In genomic region chr16:2713985-2714774, GRCh38 we compare ENCODE assay signal across 16 cellular contexts. TPM values are rescaled to one million over a fixed set of nuclear protein-coding genes. Genes with fewer than 3 reads are reported as not detected.
DNase-seq lines count a peak whose midpoint lies in the region.
"Had no signal": no experiment of that assay in that cellular context is flagged by ENCODE, and none has a peak within 500 bp of the region (broad histone marks: within the 10 kb centered on the region; RNA-seq: fewer than 3 reads in every experiment).

No MANE protein-coding gene starts in this region.

- no peak overlapping the region for H2BK5ac ChIP-seq in neuronal stem cell (ENCODE audit: low read length)

- no peak overlapping the region for H3K27ac ChIP-seq in neuronal stem cell (replicated peaks; ENCODE audit: low read length)
- H3K27ac ChIP-seq: SK-N-MC had no signal

- peak; percentile 57 for DNase-seq in NCI-H2107 treated with DMSO at 0.1 percent for 48 hours (lab: John Stamatoyannopoulos, UW; ENCODE audit: unreplicated experiment)
- no peak for DNase-seq in NCI-H2107 (lab: John Stamatoyannopoulos, UW)
- DNase-seq in DMS53 treated with DMSO at 0.1 percent for 48 hours (lab: John Stamatoyannopoulos, UW; ENCODE audit: unreplicated experiment), result peak; percentile 70
- peak; percentile 41 for DNase-seq in RPMI8226
- DNase-seq in neuronal stem cell (ENCODE audit: low spot score), result no peak
- DNase-seq in superior temporal gyrus (ENCODE audit: extremely low spot score), result no peak
- no peak for DNase-seq in T1000 (lab: John Stamatoyannopoulos, UW)
- no peak for DNase-seq in cerebellum (ENCODE audit: low spot score)
- DNase-seq: MG63; NCI-H1105; NCI-H2029 treated with DMSO at 0.1 percent for 48 hours; NCI-H446 treated with DMSO at 0.1 percent for 48 hours; NK-92 treated with Interleukin-12 subunit alpha and Interleukin-12 subunit beta, amount 100 ng/mL, for 24 hours; T-helper 1 cell had no signal

- H3K23ac ChIP-seq in neuronal stem cell (ENCODE audit: low read depth, low read length, poor library complexity), result no peak overlapping the region

- H3K9ac ChIP-seq in neuronal stem cell (ENCODE audit: low read depth, low read length, poor library complexity), result no peak overlapping the region

- WGBS in neuronal stem cell (ENCODE audit: extremely low coverage in 2 of 2, insufficient read length in 2 of 2, insufficient replicate concordance in 1 of 2), 2 donors, result no CpG with 5 or more reads among the region's 28 CpGs

- H2AFZ ChIP-seq in neuronal stem cell (ENCODE audit: low read length), result no peak overlapping the region

- H2AK5ac ChIP-seq in neuronal stem cell (ENCODE audit: low read depth, low read length), result no peak overlapping the region

- H2BK15ac ChIP-seq in neuronal stem cell (ENCODE audit: low read length), result no peak overlapping the region

- H3K36me3 ChIP-seq in neuronal stem cell (replicated peaks in 1 of 2; ENCODE audit: control insufficient read depth in 2 of 2, insufficient read depth in 2 of 2, low read length in 2 of 2), result no peaks in the 10 kb centered on the region

- no peak overlapping the region for H3K4me3 ChIP-seq in neuronal stem cell (ENCODE audit: low read length in 2 of 2)
- H3K4me3 ChIP-seq: MG63, SK-N-MC had no signal

- H2BK120ac ChIP-seq in neuronal stem cell (ENCODE audit: low read depth, low read length), result no peak overlapping the region

- H3K4me1 ChIP-seq in neuronal stem cell (ENCODE audit: control insufficient read depth in 2 of 2, insufficient read depth in 1 of 2, low read depth in 1 of 2, low read length in 2 of 2), result no peaks in the 10 kb centered on the region

- no peak overlapping the region for H3K4ac ChIP-seq in neuronal stem cell (ENCODE audit: low read length)

- H3K18ac ChIP-seq in neuronal stem cell (ENCODE audit: low read length), result no peak overlapping the region

- H4K8ac ChIP-seq in neuronal stem cell (ENCODE audit: low read depth, low read length), result no peak overlapping the region

- H3K79me1 ChIP-seq in neuronal stem cell (ENCODE audit: low read depth, low read length), result peaks cover 7% of the 10 kb centered on the region

- peaks cover 0 to 4% (median 0%) of the 10 kb centered on the region in 3 experiments for H3K27me3 ChIP-seq in neuronal stem cell (ENCODE audit: control insufficient read depth in 3 of 3, insufficient read depth in 3 of 3, low read depth in 1 of 3, low read length in 3 of 3)
- H3K27me3 ChIP-seq: MG63 had no signal

- H3K9me3 ChIP-seq in neuronal stem cell (replicated peaks in 1 of 2; ENCODE audit: control insufficient read depth in 2 of 2, insufficient read depth in 1 of 2, low read depth in 1 of 2, low read length in 2 of 2), result no peaks in the 10 kb centered on the region
- H3K9me3 ChIP-seq: MG63 had no signal

- H3K14ac ChIP-seq in neuronal stem cell (ENCODE audit: low read length), result peak overlapping the region; percentile 47

- H3K4me2 ChIP-seq in neuronal stem cell (ENCODE audit: insufficient read depth, low read length, poor library complexity, severe bottlenecking), result no peak overlapping the region

- no peak overlapping the region for H4K91ac ChIP-seq in neuronal stem cell (ENCODE audit: low read depth, low read length, poor library complexity)

- H2BK12ac ChIP-seq in neuronal stem cell (ENCODE audit: low read length), result no peak overlapping the region

RNA-seq across cellular contexts. Expression of gene PRSS27, which starts 5.8 kb away (rescaled TPM):
- 3.6 TPM for polyA plus RNA-seq in neuronal stem cell (2013, experiment 1 of 2)
- 3.8 TPM for polyA plus RNA-seq in neuronal stem cell (2013, experiment 2 of 2)
- 2.6 TPM for total RNA-seq in cerebellum
- total RNA-seq: Daoy had no signal

RNA-seq across cellular contexts. Expression of gene KCTD5, which starts 31.9 kb away (rescaled TPM):
- 26.1 TPM for polyA plus RNA-seq in neuronal stem cell (2013, experiment 1 of 2)
- 27.0 TPM for polyA plus RNA-seq in neuronal stem cell (2013, experiment 2 of 2)
- 21.1 TPM for total RNA-seq in cerebellum

RNA-seq across cellular contexts. Expression of gene SRRM2, which starts 38.3 kb away (rescaled TPM):
- polyA plus RNA-seq in neuronal stem cell (2013, experiment 1 of 2), result 516 TPM
- polyA plus RNA-seq in neuronal stem cell (2013, experiment 2 of 2), result 512 TPM
- total RNA-seq in cerebellum, result 74.1 TPM

Comparison
In these comparisons a context has a peak if more than half of its experiments do, and no peak if none do; other contexts are left out.
1. DNase-seq: peak in NCI-H2107 treated with DMSO at 0.1 percent for 48 hours (single experiment), DMS53 treated with DMSO at 0.1 percent for 48 hours (single experiment) and RPMI8226 (single experiment); none in NCI-H2107 (single experiment), neuronal stem cell (single experiment), superior temporal gyrus (single experiment), T1000 (single experiment) and cerebellum (single experiment).